16 cellular contexts compared by ENCODE assay signal in the genomic region with DNA sequence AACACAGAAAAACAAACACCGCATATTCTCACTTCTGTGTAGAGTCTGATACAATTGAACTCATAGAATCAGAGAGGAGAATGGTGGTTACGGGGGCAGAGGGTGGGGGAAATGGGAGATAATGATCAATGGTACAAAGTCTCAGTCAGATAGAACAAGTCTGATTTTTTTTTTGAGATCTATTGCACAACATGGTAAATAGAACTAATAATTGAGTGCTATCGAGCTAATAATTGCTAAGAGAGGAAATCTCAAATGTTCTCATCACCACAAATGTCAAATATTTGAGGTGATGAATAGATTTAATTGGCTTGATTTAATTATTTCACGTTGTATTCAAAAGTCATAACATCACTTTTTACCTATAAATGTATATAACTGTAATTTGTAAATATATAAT.
DNase-seq lines count a peak whose midpoint lies in the region; ATAC-seq and TF ChIP-seq lines count a peak whose summit lies in the region.
"Had no signal": no experiment of that assay in that cellular context is flagged by ENCODE, and none has a peak within 500 bp of the region (broad histone marks: within the 10 kb centered on the region; RNA-seq: fewer than 3 reads in every experiment).

No MANE protein-coding gene starts in this region.

- no peak overlapping the region for H2BK15ac ChIP-seq in IMR-90 (ENCODE audit: low read depth, low read length)

- H3K27ac ChIP-seq in IMR-90 (ENCODE audit: insufficient read depth, low read length) = no peak overlapping the region
- H3K27ac ChIP-seq in RWPE2 (ENCODE audit: poor library complexity, severe bottlenecking) = peak overlapping the region; percentile 32
- no peak overlapping the region for H3K27ac ChIP-seq in liver (ENCODE audit: low read depth in 1 of 2, low read length in 2 of 2)
- no peak overlapping the region for H3K27ac ChIP-seq in ovary
- H3K27ac ChIP-seq: 22Rv1, A549, C4-2B had no signal

- no peak overlapping the region for H2BK120ac ChIP-seq in IMR-90 (ENCODE audit: low read depth, low read length)

- no peak overlapping the region for H3K4me3 ChIP-seq in IMR-90 (ENCODE audit: insufficient read depth, low read depth, low read length)
- H3K4me3 ChIP-seq in RWPE2 (ENCODE audit: severe bottlenecking) = no peak overlapping the region
- no peak overlapping the region for H3K4me3 ChIP-seq in liver (ENCODE audit: low read depth in 1 of 3, low read length in 3 of 3)
- H3K4me3 ChIP-seq in ovary = no peak overlapping the region
- H3K4me3 ChIP-seq: A549; BLaER1 treated with 17β-estradiol and CSF1 and Interleukin-3, amounts not matched to agents 10 nM and 100 nM had no signal

- H3K56ac ChIP-seq in IMR-90 (ENCODE audit: extremely low read depth, insufficient read depth, low read length) = no peak overlapping the region

- no peaks in the 10 kb centered on the region for H4K20me1 ChIP-seq in IMR-90 (ENCODE audit: insufficient read depth, low read length)
- H4K20me1 ChIP-seq: BLaER1 treated with 17β-estradiol and CSF1 and Interleukin-3, amounts not matched to agents 10 nM and 100 nM had no signal

- H2AK5ac ChIP-seq in IMR-90 (ENCODE audit: low read depth, low read length) = no peak overlapping the region

- no peak overlapping the region for H4K91ac ChIP-seq in IMR-90 (ENCODE audit: insufficient read depth, low read depth, low read length)

- no peak overlapping the region for H2AFZ ChIP-seq in IMR-90 (replicated peaks; ENCODE audit: low read length, poor library complexity)

- TF ChIP-seq RAD21 in IMR-90 (IDR thresholded peaks at IDR 0.05; ENCODE audit: low read length) (no peak), liver (IDR thresholded peaks at IDR 0.05) (no peak)

- no peaks in the 10 kb centered on the region for H3K9me3 ChIP-seq in IMR-90 (ENCODE audit: control insufficient read depth, insufficient read depth, low read length)
- H3K9me3 ChIP-seq in RWPE2 (ENCODE audit: severe bottlenecking) = no peaks in the 10 kb centered on the region
- no peaks in the 10 kb centered on the region for H3K9me3 ChIP-seq in liver (ENCODE audit: control insufficient read depth in 4 of 4, low read length in 3 of 4)
- no peaks in the 10 kb centered on the region for H3K9me3 ChIP-seq in ovary
- H3K9me3 ChIP-seq: A549, Caco-2 had no signal

- no peak overlapping the region for H3K14ac ChIP-seq in IMR-90 (replicated peaks; ENCODE audit: low read depth, low read length)

- no peaks in the 10 kb centered on the region for H3K79me1 ChIP-seq in IMR-90 (ENCODE audit: low read depth in 1 of 2, low read length in 2 of 2)

- H3K9me1 ChIP-seq in IMR-90 (ENCODE audit: insufficient read depth, low read length) = 0 out of 2 replicates have a peak, but pooled peaks cover 3% of the 10 kb centered on the region

- CTCF ChIA-PET in IMR-90 (lab: Yijun Ruan, JAX) = no interaction called here

- H2BK20ac ChIP-seq in IMR-90 (ENCODE audit: low read depth, low read length) = no peak overlapping the region

- DNase-seq in IMR-90 (no peak), RWPE2 (ENCODE audit: low spot score) (no peak), ovary (no peak), NCI-H2227 (lab: John Stamatoyannopoulos, UW; ENCODE audit: unreplicated experiment) (no peak)
- DNase-seq: AML-193; Caco-2; Calu3; CD4-positive, alpha-beta T cell; CD8-positive, alpha-beta T cell; DMS79 treated with DMSO at 0.1 percent for 48 hours; GF-D8 had no signal

- intact Hi-C loops in IMR-90 (cut with micrococcal nuclease) (no loop called here), ovary (cut with DNase I) (no loop called here)

- no peak overlapping the region for H3K4me2 ChIP-seq in IMR-90 (ENCODE audit: low read depth, low read length)
- H3K4me2 ChIP-seq: A549 had no signal

- no TSS peak for BruUV-seq in IMR-90 (replicated peaks; lab: Mats Ljungman, UMichigan)

- dilution Hi-C loops in IMR-90 (cut with HindIII; ENCODE audit: low sequenced_read_pairs, unreplicated experiment) = no loop called here

- no peak for TF ChIP-seq CTCF in IMR-90 (conservative IDR thresholded peaks at IDR 0.05; ENCODE audit: low read depth, low read length)
- no peak for TF ChIP-seq CTCF in RWPE2 (IDR thresholded peaks at IDR 0.05; ENCODE audit: poor library complexity, severe bottlenecking)
- no peak for TF ChIP-seq CTCF in liver (IDR thresholded peaks at IDR 0.05; ENCODE audit: low read depth, low read length, missing input control)
- TF ChIP-seq CTCF in ovary (IDR thresholded peaks at IDR 0.05) = no peak

- H3K27me3 ChIP-seq in IMR-90 (ENCODE audit: control insufficient read depth, insufficient read depth, low read length) (no peaks in the 10 kb centered on the region), RWPE2 (ENCODE audit: insufficient read depth, poor library complexity, severe bottlenecking) (no peaks in the 10 kb centered on the region), liver (ENCODE audit: control insufficient read depth in 4 of 4, insufficient read depth in 4 of 4, low read length in 3 of 4) (no peaks in the 10 kb centered on the region), ovary (no peaks in the 10 kb centered on the region)
- H3K27me3 ChIP-seq: BLaER1 treated with 17β-estradiol and CSF1 and Interleukin-3, amounts not matched to agents 10 nM and 100 nM had no signal

- TF ChIP-seq POLR2A in IMR-90 (IDR thresholded peaks at IDR 0.05; ENCODE audit: low read depth, low read length) (no peak), ovary (IDR thresholded peaks at IDR 0.05) (no peak)

- H3K23ac ChIP-seq in IMR-90 (ENCODE audit: low read depth, low read length) = no peak overlapping the region

- no peaks in the 10 kb centered on the region for H3K36me3 ChIP-seq in IMR-90 (ENCODE audit: control insufficient read depth, insufficient read depth, low read length)
- no peaks in the 10 kb centered on the region for H3K36me3 ChIP-seq in RWPE2 (ENCODE audit: low read depth)
- H3K36me3 ChIP-seq in liver (ENCODE audit: control insufficient read depth in 4 of 4, insufficient read depth in 3 of 4, low read depth in 1 of 4, low read length in 3 of 4) = no peaks in the 10 kb centered on the region
- H3K36me3 ChIP-seq in ovary = no peaks in the 10 kb centered on the region
- H3K36me3 ChIP-seq: BLaER1 treated with 17β-estradiol and CSF1 and Interleukin-3, amounts not matched to agents 10 nM and 100 nM had no signal

- no peak overlapping the region for H2AK9ac ChIP-seq in IMR-90 (replicated peaks; ENCODE audit: low read depth, low read length, poor library complexity)

- H2BK5ac ChIP-seq in IMR-90 (ENCODE audit: low read depth, low read length, poor library complexity, severe bottlenecking) = no peak overlapping the region

- ATAC-seq in IMR-90 (ENCODE audit: low read depth) (no peak), RWPE2 (ENCODE audit: low read depth) (no peak)
- ATAC-seq: A549; CD8-positive, alpha-beta T cell had no signal

- no peak overlapping the region for H3K4ac ChIP-seq in IMR-90 (ENCODE audit: low read depth, low read length)

- H3K4me1 ChIP-seq in IMR-90 (ENCODE audit: control insufficient read depth, insufficient read depth, low read length) = no peaks in the 10 kb centered on the region
- H3K4me1 ChIP-seq in RWPE2 (ENCODE audit: insufficient read depth, poor library complexity, severe bottlenecking) = peaks cover 19% of the 10 kb centered on the region
- H3K4me1 ChIP-seq in liver (ENCODE audit: control insufficient read depth in 4 of 4, insufficient read depth in 4 of 4, low read length in 3 of 4) = peaks cover 0 to 3% (median under 1%) of the 10 kb centered on the region in 4 donors
- no peaks in the 10 kb centered on the region for H3K4me1 ChIP-seq in ovary (ENCODE audit: insufficient read depth)

- TF ChIP-seq EP300 in ovary (IDR thresholded peaks at IDR 0.05) = no peak

- no peak overlapping the region for H3K18ac ChIP-seq in IMR-90 (ENCODE audit: low read depth, low read length)

- H4K5ac ChIP-seq in IMR-90 (ENCODE audit: low read depth, low read length) = no peak overlapping the region

- no CpG with 5 or more reads among the region's 4 CpGs for WGBS in IMR-90 (ENCODE audit: extremely low coverage in 2 of 2, insufficient read length in 1 of 2), 2 experiments
- 50% methylated on average over 4 of the region's 4 CpGs for WGBS in liver
- 92 to 94% (median 93%) methylated on average over 4 of the region's 4 CpGs for WGBS in ovary, 3 donors

- POLR2A ChIA-PET in IMR-90 (lab: Charles Lee; ENCODE audit: unreplicated experiment) = no interaction called here

- no peak overlapping the region for H4K8ac ChIP-seq in IMR-90 (ENCODE audit: low read depth in 2 of 2, low read length in 2 of 2)

- H3K9ac ChIP-seq in IMR-90 (ENCODE audit: low read depth, low read length) (no peak overlapping the region), liver (ENCODE audit: low read depth in 1 of 2, low read length in 2 of 2) (no peak overlapping the region)
- H3K9ac ChIP-seq: BLaER1 treated with 17β-estradiol and CSF1 and Interleukin-3, amounts not matched to agents 10 nM and 100 nM had no signal

- in situ Hi-C loops in IMR-90 (cut with MboI; ENCODE audit: low sequenced_read_pairs) = no loop called here

TF ChIP-seq in IMR-90, 13 proteins besides CTCF, POLR2A, EP300 and RAD21:
- TF ChIP-seq CEBPB (IDR thresholded peaks at IDR 0.05; ENCODE audit: low read depth, low read length) = peak; percentile 59
- no peak for TF ChIP-seq CHD1 (IDR thresholded peaks at IDR 0.05; ENCODE audit: low read depth, low read length)

TF ChIP-seq in liver, 16 proteins besides CTCF, POLR2A, EP300 and RAD21:
- TF ChIP-seq SP1 (IDR thresholded peaks at IDR 0.05) (no peak), HNF4A (conservative IDR thresholded peaks at IDR 0.05) (peak; percentile 24 to 29)
